27 cellular contexts compared by ENCODE assay signal in the genomic region with DNA sequence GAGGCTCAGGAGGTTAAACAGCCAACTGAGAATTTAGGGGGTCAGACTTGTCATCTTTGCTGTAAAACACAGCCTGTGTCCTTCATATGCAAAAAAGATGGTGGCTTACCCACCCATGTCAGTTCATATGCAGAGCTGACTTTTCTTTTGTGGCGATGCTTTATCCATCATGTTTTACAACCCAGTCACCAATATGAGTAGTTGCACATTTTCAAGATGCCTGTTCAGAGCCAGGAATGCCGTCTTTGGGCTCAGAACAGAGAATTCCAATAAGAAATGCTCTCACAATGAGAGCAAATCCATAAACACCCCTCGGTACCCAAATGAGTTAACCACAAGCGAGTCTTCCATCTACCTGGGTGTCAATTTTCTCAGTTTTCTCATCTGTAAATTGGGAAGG.
"Had no signal": no experiment of that assay in that cellular context is flagged by ENCODE, and none has a peak within 500 bp of the region (broad histone marks: within the 10 kb centered on the region; RNA-seq: fewer than 3 reads in every experiment).

No MANE protein-coding gene starts in this region.

- H3K4me3 Mint-ChIP-seq: immature natural killer cell; naive B cell; natural killer cell treated with Interleukin-12 subunit alpha and Interleukin-12 subunit beta and Interleukin-15 and Interleukin-18, amount 100 ng/mL, for 72 hours; neural crest cell; stimulated activated effector memory CD8-positive, alpha-beta T cell treated with anti-CD3 and anti-CD28 coated beads, Interleukin-12 subunit alpha, Interleukin-12 subunit beta, amount 100 ng/mL, for 72 hours had no signal

- H3K4me1 Mint-ChIP-seq: immature natural killer cell; stimulated activated effector memory CD8-positive, alpha-beta T cell treated with anti-CD3 and anti-CD28 coated beads, Interleukin-12 subunit alpha, Interleukin-12 subunit beta, amount 100 ng/mL, for 72 hours had no signal

- H3K36me3 Mint-ChIP-seq: natural killer cell treated with Interleukin-12 subunit alpha and Interleukin-12 subunit beta and Interleukin-15 and Interleukin-18, amount 100 ng/mL, for 72 hours; stimulated activated effector memory CD8-positive, alpha-beta T cell treated with anti-CD3 and anti-CD28 coated beads, Interleukin-12 subunit alpha, Interleukin-12 subunit beta, amount 100 ng/mL, for 72 hours had no signal

- H3K27me3 Mint-ChIP-seq: naive B cell; natural killer cell treated with Interleukin-12 subunit alpha and Interleukin-12 subunit beta and Interleukin-15 and Interleukin-18, amount 100 ng/mL, for 72 hours; progenitor cell of endocrine pancreas had no signal

- H3K27ac Mint-ChIP-seq: immature natural killer cell; natural killer cell treated with Interleukin-12 subunit alpha and Interleukin-12 subunit beta and Interleukin-15 and Interleukin-18, amount 100 ng/mL, for 72 hours; progenitor cell of endocrine pancreas; stimulated activated effector memory CD8-positive, alpha-beta T cell treated with anti-CD3 and anti-CD28 coated beads, Interleukin-12 subunit alpha, Interleukin-12 subunit beta, amount 100 ng/mL, for 72 hours had no signal

- H3K4me3 ChIP-seq: dorsolateral prefrontal cortex, gastroesophageal sphincter, heart left ventricle, lower lobe of right lung, pancreas, right atrium auricular region, stomach, thyroid gland, vagina had no signal

- DNase-seq: dorsolateral prefrontal cortex; effector CD4-positive, alpha-beta T cell; heart left ventricle; hippocampal formation; immature natural killer cell; islet precursor cell; kidney glomerular epithelial cell; left colon; left ventricle myocardium superior; lower lobe of right lung; naive B cell; pancreas; stimulated activated CD4-positive, alpha-beta T cell treated with anti-CD3 and anti-CD28 coated beads, Interleukin-2, amount 100 ng/mL, for 24 hours; stimulated activated CD4-positive, alpha-beta T cell treated with anti-CD3 and anti-CD28 coated beads, Interleukin-4, amount 100 ng/mL, for 24 hours; stimulated activated naive CD4-positive, alpha-beta T cell treated with Interleukin-2 at 50 U/mL for 16 hours; stomach; thyroid gland; trophoblast cell had no signal

- H3K9me3 ChIP-seq: gastroesophageal sphincter, heart left ventricle, lower lobe of right lung, neutrophil, pancreas, right atrium auricular region, stomach, thyroid gland, vagina had no signal

- H3K4me1 ChIP-seq: lower lobe of right lung had no signal

- ATAC-seq: gastroesophageal sphincter; heart left ventricle; left colon; left ventricle myocardium superior; lower lobe of right lung; natural killer cell treated with Interleukin-12 subunit alpha and Interleukin-12 subunit beta and Interleukin-15 and Interleukin-18, amount 100 ng/mL, for 72 hours; pancreas; sciatic nerve; stimulated activated effector memory CD8-positive, alpha-beta T cell treated with anti-CD3 and anti-CD28 coated beads, Interleukin-12 subunit alpha, Interleukin-12 subunit beta, amount 100 ng/mL, for 72 hours had no signal

- H3K36me3 ChIP-seq: gastroesophageal sphincter, vagina had no signal

- H3K9me3 Mint-ChIP-seq: immature natural killer cell; naive B cell; natural killer cell treated with Interleukin-12 subunit alpha and Interleukin-12 subunit beta and Interleukin-15 and Interleukin-18, amount 100 ng/mL, for 72 hours; neural crest cell; stimulated activated effector memory CD8-positive, alpha-beta T cell treated with anti-CD3 and anti-CD28 coated beads, Interleukin-12 subunit alpha, Interleukin-12 subunit beta, amount 100 ng/mL, for 72 hours had no signal

- H3K27me3 ChIP-seq: dorsolateral prefrontal cortex, gastroesophageal sphincter, heart left ventricle, neutrophil, pancreas, right atrium auricular region, stomach, thyroid gland, vagina had no signal

- H3K27ac ChIP-seq: lower lobe of right lung, neutrophil, pancreas had no signal
